ENCODE assay signal across 2 cellular contexts in genomic region chr15:31211353-31211752, GRCh38.
TF ChIP-seq lines count a peak whose summit lies in the region.

No MANE protein-coding gene starts in this region.

TF ChIP-seq in GM23338, 12 proteins besides CTCF, POLR2A, EP300 and RAD21 (continued from another document):
- TF ChIP-seq STAT1 (IDR thresholded peaks at IDR 0.05; ENCODE audit: unreplicated experiment) (no peak), ZNF114 (CRISPR knock-in tag; IDR thresholded peaks at IDR 0.05) (no peak), ETS1 (IDR thresholded peaks at IDR 0.05) (no peak)

TF ChIP-seq in HepG2, 621 proteins besides CTCF, POLR2A, EP300 and RAD21 (continued from another document):
- TF ChIP-seq PAXIP1 (CRISPR knock-in tag; conservative IDR thresholded peaks at IDR 0.05): no peak
- TF ChIP-seq ZNF282 (IDR thresholded peaks at IDR 0.05; ENCODE audit: partially characterized antibody): no peak
TF ChIP-seq in HepG2: peak in this region for 1.
